Comparison of ENCODE assay signal across 9 cellular contexts in genomic region chr11:17734986-17735822, GRCh38. TPM values are rescaled to one million over a fixed set of nuclear protein-coding genes. Genes with fewer than 3 reads are reported as not detected.
DNase-seq lines count a peak whose midpoint lies in the region; ATAC-seq, FAIRE-seq and TF ChIP-seq lines count a peak whose summit lies in the region.
"Had no signal": no experiment of that assay in that cellular context is flagged by ENCODE, and none has a peak within 500 bp of the region (broad histone marks: within the 10 kb centered on the region; RNA-seq: fewer than 3 reads in every experiment).

No MANE protein-coding gene starts in this region.

- no peak for FAIRE-seq in GM19239 (lab: Jason Lieb, UNC)
- no peak for FAIRE-seq in astrocyte (lab: Jason Lieb, UNC)

- no peak for TF ChIP-seq CTCF in astrocyte (IDR thresholded peaks at IDR 0.05; ENCODE audit: insufficient read depth, low read depth, low read length)

- H3K27ac ChIP-seq in astrocyte (ENCODE audit: low read depth, low read length) = no peak overlapping the region

- DNase-seq in AG08395 (ENCODE audit: low spot score) (peak; percentile 84), GM19239 (ENCODE audit: insufficient read length, low spot score) (peak; percentile 62), NCI-H460 (ENCODE audit: extremely low read depth, low read depth) (peak; percentile 30), astrocyte (ENCODE audit: low read depth) (peak; percentile 64), hepatic stellate cell (ENCODE audit: low spot score) (peak; percentile 85), retina (peak; percentile 81)

- H3K79me2 ChIP-seq in astrocyte (ENCODE audit: insufficient read depth, low read length) = no peaks in the 10 kb centered on the region

- no peak overlapping the region for H2AFZ ChIP-seq in astrocyte (ENCODE audit: low read depth, low read length)

- no peaks in the 10 kb centered on the region for H3K36me3 ChIP-seq in astrocyte (ENCODE audit: insufficient read depth, low read length)

- H3K9me3 ChIP-seq in astrocyte (ENCODE audit: insufficient read depth, low read depth, low read length) = no peaks in the 10 kb centered on the region

- no peak overlapping the region for H3K27ac Mint-ChIP-seq in astrocyte (ENCODE audit: unreplicated experiment)

- H3K9me3 Mint-ChIP-seq in astrocyte (ENCODE audit: unreplicated experiment) = no peaks in the 10 kb centered on the region

- H3K4me3 Mint-ChIP-seq in astrocyte (ENCODE audit: unreplicated experiment) = peak overlapping the region; percentile 57

- no peaks in the 10 kb centered on the region for H3K4me1 Mint-ChIP-seq in astrocyte (ENCODE audit: low read depth, unreplicated experiment)

- no peak overlapping the region for H3K4me3 ChIP-seq in astrocyte (ENCODE audit: insufficient read depth, low read depth, low read length)

- peaks cover 14% of the 10 kb centered on the region for H4K20me1 ChIP-seq in astrocyte (ENCODE audit: insufficient read depth, low read length)

- no peak overlapping the region for H3K9ac ChIP-seq in astrocyte (ENCODE audit: low read length)

- H3K4me2 ChIP-seq in astrocyte (ENCODE audit: low read length) = peak overlapping the region; percentile 82

- H3K4me1 ChIP-seq in astrocyte (ENCODE audit: insufficient read depth, low read length) = no peaks in the 10 kb centered on the region

- peaks cover 43% of the 10 kb centered on the region for H3K27me3 Mint-ChIP-seq in astrocyte (ENCODE audit: low read depth, unreplicated experiment)

- no peak for ATAC-seq in HG02588 (IDR thresholded peaks at IDR 0.05; ENCODE audit: unreplicated experiment)
- no peak for ATAC-seq in GM21360 (IDR thresholded peaks at IDR 0.05; ENCODE audit: unreplicated experiment)

- peaks cover 35% of the 10 kb centered on the region for H3K27me3 ChIP-seq in astrocyte (ENCODE audit: insufficient read depth, low read length)

- H3K36me3 Mint-ChIP-seq in astrocyte (ENCODE audit: low read depth, unreplicated experiment) = peaks cover 2% of the 10 kb centered on the region

RNA-seq across cellular contexts. Expression of gene KCNC1, which starts 0.6 kb away (rescaled TPM):
- not detected in 2 replicates for total RNA-seq in NCI-H460 (2014; rRNA removed; shearing (Covaris generic))
- polyA plus RNA-seq in NCI-H460 (2014; cell fraction: nucleus; rRNA removed) = not detected in 2 replicates
- total RNA-seq in astrocyte = 0.05 and 0.12 TPM in 2 replicates

RNA-seq across cellular contexts. Expression of gene MYOD1, which starts 15.8 kb away (rescaled TPM):
- total RNA-seq in NCI-H460 (2014; rRNA removed; shearing (Covaris generic)) = 0.15 TPM in 1 of 2 replicates, not detected in the other
- polyA plus RNA-seq in NCI-H460 (2014; cell fraction: nucleus; rRNA removed) = not detected in 2 replicates
- total RNA-seq in astrocyte = not detected in 2 replicates
- polyA plus RNA-seq: esophagus had no signal

Comparison
In these comparisons a context has a peak if more than half of its experiments do, and no peak if none do; other contexts are left out.
1. DNase-seq: peak in every context shown above with its lines; median percentile 85 in hepatic stellate cell; 84 in AG08395; 81 in retina; 64 in astrocyte; 62 in GM19239; 30 in NCI-H460.